Comparison of ENCODE assay signal across 1 cellular context in the genomic region with DNA sequence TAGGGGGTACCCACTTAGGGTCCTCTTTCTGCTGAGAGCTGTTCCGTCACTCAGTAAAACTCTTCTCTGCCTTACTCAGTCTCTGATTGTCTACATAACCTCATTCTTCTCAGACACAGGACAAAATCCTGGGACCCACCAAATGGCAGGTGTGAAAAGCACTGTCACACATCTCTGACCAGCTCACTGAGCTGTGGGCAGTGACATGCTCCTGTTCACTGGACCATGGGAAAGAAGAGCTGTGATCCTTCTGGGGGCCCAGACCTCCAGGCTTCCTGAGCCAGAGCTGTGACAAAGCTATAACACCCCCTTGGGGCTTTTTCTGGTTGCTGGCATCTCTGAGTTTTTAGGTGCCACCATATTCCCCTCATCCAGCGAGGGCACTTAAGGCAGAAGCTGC.
TF ChIP-seq lines count a peak whose summit lies in the region.

No MANE protein-coding gene starts in this region.

TF ChIP-seq in IMR-90, 13 proteins besides CTCF, POLR2A, EP300 and RAD21 (continued from another document):
- TF ChIP-seq NFE2L2 (IDR thresholded peaks at IDR 0.05; ENCODE audit: low read depth, low read length) (no peak), RCOR1 (IDR thresholded peaks at IDR 0.05; ENCODE audit: insufficient replicate concordance, low read length) (no peak), CHD1 (IDR thresholded peaks at IDR 0.05; ENCODE audit: low read depth, low read length) (no peak), FOS (IDR thresholded peaks at IDR 0.05; ENCODE audit: low read depth, low read length) (no peak), BHLHE40 (IDR thresholded peaks at IDR 0.05; ENCODE audit: low read depth, low read length) (no peak), MXI1 (IDR thresholded peaks at IDR 0.05; ENCODE audit: borderline replicate concordance, low read depth, low read length) (no peak)
- TF ChIP-seq, protein P1, sequence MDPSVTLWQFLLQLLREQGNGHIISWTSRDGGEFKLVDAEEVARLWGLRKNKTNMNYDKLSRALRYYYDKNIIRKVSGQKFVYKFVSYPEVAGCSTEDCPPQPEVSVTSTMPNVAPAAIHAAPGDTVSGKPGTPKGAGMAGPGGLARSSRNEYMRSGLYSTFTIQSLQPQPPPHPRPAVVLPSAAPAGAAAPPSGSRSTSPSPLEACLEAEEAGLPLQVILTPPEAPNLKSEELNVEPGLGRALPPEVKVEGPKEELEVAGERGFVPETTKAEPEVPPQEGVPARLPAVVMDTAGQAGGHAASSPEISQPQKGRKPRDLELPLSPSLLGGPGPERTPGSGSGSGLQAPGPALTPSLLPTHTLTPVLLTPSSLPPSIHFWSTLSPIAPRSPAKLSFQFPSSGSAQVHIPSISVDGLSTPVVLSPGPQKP (IDR thresholded peaks at IDR 0.05; ENCODE audit: borderline replicate concordance, low read depth, low read length): no peak
